ENCODE assay signal across 13 cellular contexts in the genomic region with DNA sequence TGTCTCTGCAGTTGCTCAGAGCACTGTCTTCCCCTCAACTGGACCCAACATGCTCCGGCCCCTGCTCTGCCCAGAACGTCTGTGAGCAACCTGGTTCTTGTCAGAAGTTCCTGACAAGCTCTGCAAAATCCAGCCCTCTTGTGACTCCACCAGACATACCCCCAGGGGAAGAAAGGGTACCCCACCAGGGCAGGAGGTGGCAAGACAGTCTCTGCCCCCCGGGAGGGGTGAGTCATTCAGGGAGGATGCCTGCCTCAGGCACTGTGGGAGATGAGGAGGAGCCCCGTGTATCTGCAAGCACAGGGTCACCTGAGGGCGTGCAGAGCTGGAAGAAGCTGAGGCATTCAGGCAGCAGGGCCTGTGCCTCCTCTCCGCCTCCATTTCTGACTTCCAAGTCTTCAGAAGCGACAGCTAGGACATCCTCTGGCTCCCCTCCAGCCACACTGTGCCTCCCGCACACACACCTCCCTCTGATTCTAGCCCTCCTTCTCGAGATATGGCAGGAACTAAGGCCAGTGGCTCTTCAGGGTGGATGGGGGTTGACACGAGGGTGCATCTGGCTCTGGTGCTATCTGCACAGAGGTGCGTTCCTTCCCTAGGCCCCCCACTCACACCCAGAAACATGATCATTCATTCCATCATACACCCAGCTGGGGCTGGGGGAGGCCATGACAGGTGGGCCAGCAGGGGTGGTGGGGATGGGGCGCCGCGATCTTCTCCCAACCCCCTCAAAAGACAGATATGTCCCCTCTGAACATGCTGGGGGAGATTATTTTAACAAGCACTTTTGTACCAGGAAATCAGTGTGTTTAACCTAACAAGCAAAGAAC.
A peak's percentile ranks its signal among the peaks of the same experiment; 100 is the strongest.
DNase-seq lines count a peak whose midpoint lies in the region; ATAC-seq and TF ChIP-seq lines count a peak whose summit lies in the region.
"Had no signal": no experiment of that assay in that cellular context is flagged by ENCODE, and none has a peak within 500 bp of the region (broad histone marks: within the 10 kb centered on the region; RNA-seq: fewer than 3 reads in every experiment).

No MANE protein-coding gene starts in this region.

- no peak overlapping the region for H3K27ac ChIP-seq in colonic mucosa
- H3K27ac ChIP-seq in muscle layer of colon (ENCODE audit: low read depth, low read length): peak overlapping the region; percentile 30
- H3K27ac ChIP-seq in body of pancreas: no peak overlapping the region
- H3K27ac ChIP-seq: SJCRH30, skin epidermis had no signal

- POLR2A ChIA-PET in HEK293T (lab: Yijun Ruan, JAX): no interaction called here

- H3K9ac ChIP-seq in colonic mucosa (ENCODE audit: low read depth in 2 of 2, low read length in 2 of 2) (no peak overlapping the region), muscle layer of colon (ENCODE audit: low read length) (no peak overlapping the region)

- peak; percentile 83 for DNase-seq in EL
- peak; percentile 7 for DNase-seq in HEK293T (ENCODE audit: extremely low spot score)
- peak; percentile 19 for DNase-seq in colonic mucosa
- DNase-seq in AML-193 (lab: John Stamatoyannopoulos, UW): no peak
- DNase-seq in NOMO-1 treated with dmso at 0.1 percent for 144 hours (lab: John Stamatoyannopoulos, UW; ENCODE audit: unreplicated experiment): no peak
- no peak for DNase-seq in body of pancreas
- DNase-seq: activated naive CD8-positive, alpha-beta T cell treated with anti-CD3 and anti-CD28 coated beads, Interleukin-2, amount 50 U/mL, for 24 hours; NCI-H1694 treated with DMSO at 0.1 percent for 48 hours; NCI-H774; SJCRH30 had no signal

- H3K4me1 ChIP-seq in colonic mucosa: no peaks in the 10 kb centered on the region
- peaks cover 36% of the 10 kb centered on the region for H3K4me1 ChIP-seq in muscle layer of colon (ENCODE audit: insufficient read depth, low read length)
- no peaks in the 10 kb centered on the region for H3K4me1 ChIP-seq in body of pancreas
- H3K4me1 ChIP-seq: SJCRH30 had no signal

- whole genome bisulfite sequencing in body of pancreas, 2 donors: 76 to 78% methylated on average over 12 to 14 of the region's 14 CpGs

- intact Hi-C loops in colonic mucosa (cut with DNase I): loop anchor here (2.0 to 5.0 kb wide), 2 partner anchors 67 to 225 kb away; no protein-coding TSS in a partner anchor
- intact Hi-C loops in body of pancreas (cut with DNase I): loop anchor here (10.0 kb wide), 1 partner anchor 819 kb away; no protein-coding TSS in a partner anchor

- no peaks in the 10 kb centered on the region for H3K27me3 ChIP-seq in colonic mucosa
- H3K27me3 ChIP-seq in muscle layer of colon (ENCODE audit: control insufficient read depth in 1 of 2, insufficient read depth in 2 of 2, low read length in 2 of 2): no peaks in the 10 kb centered on the region
- no peaks in the 10 kb centered on the region for H3K27me3 ChIP-seq in body of pancreas

- CTCF ChIA-PET in HEK293T (lab: Yijun Ruan, JAX): interaction anchor here (4.8 kb wide), 1 partner anchor 225 kb away, joined by 46 read pairs; no protein-coding TSS in a partner anchor

- H3K4me3 ChIP-seq in colonic mucosa (no peak overlapping the region), muscle layer of colon (ENCODE audit: low read depth in 1 of 2, low read length in 2 of 2) (no peak overlapping the region), body of pancreas (no peak overlapping the region)
- H3K4me3 ChIP-seq: SJCRH30, skin epidermis had no signal

- TF ChIP-seq CTCF in colonic mucosa (IDR thresholded peaks at IDR 0.05): no peak
- no peak for TF ChIP-seq CTCF in body of pancreas (IDR thresholded peaks at IDR 0.05)

- TF ChIP-seq POLR2A in body of pancreas (IDR thresholded peaks at IDR 0.05): no peak

- H3K9me3 ChIP-seq in colonic mucosa: no peaks in the 10 kb centered on the region
- H3K9me3 ChIP-seq in muscle layer of colon (ENCODE audit: low read length): no peaks in the 10 kb centered on the region
- no peaks in the 10 kb centered on the region for H3K9me3 ChIP-seq in body of pancreas
- H3K9me3 ChIP-seq: SJCRH30 had no signal

- H3K36me3 ChIP-seq in colonic mucosa (no peaks in the 10 kb centered on the region), muscle layer of colon (ENCODE audit: insufficient read depth, low read length) (no peaks in the 10 kb centered on the region), body of pancreas (replicated peaks in 1 of 2; ENCODE audit: insufficient read depth in 1 of 2, low read depth in 2 of 2) (no peaks in the 10 kb centered on the region)
- H3K36me3 ChIP-seq: SJCRH30 had no signal

- no peak for ATAC-seq in body of pancreas
- no peak for ATAC-seq in GM19395 (IDR thresholded peaks at IDR 0.05; ENCODE audit: unreplicated experiment)
- ATAC-seq: activated naive CD8-positive, alpha-beta T cell treated with anti-CD3 and anti-CD28 coated beads, Interleukin-2, amount 50 U/mL, for 24 hours had no signal

TF ChIP-seq in HEK293T, 16 proteins besides CTCF, POLR2A, EP300 and RAD21:
- TF ChIP-seq ELF4 (IDR thresholded peaks at IDR 0.05) (no peak), SUZ12 (IDR thresholded peaks at IDR 0.05) (no peak), FOXK2 (IDR thresholded peaks at IDR 0.05) (no peak), ARNT (IDR thresholded peaks at IDR 0.05) (no peak), SP1 (IDR thresholded peaks at IDR 0.05) (no peak)
- TF ChIP-seq, protein P1, sequence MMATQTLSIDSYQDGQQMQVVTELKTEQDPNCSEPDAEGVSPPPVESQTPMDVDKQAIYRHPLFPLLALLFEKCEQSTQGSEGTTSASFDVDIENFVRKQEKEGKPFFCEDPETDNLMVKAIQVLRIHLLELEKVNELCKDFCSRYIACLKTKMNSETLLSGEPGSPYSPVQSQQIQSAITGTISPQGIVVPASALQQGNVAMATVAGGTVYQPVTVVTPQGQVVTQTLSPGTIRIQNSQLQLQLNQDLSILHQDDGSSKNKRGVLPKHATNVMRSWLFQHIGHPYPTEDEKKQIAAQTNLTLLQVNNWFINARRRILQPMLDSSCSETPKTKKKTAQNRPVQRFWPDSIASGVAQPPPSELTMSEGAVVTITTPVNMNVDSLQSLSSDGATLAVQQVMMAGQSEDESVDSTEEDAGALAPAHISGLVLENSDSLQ (IDR thresholded peaks at IDR 0.05): no peak
TF ChIP-seq in HEK293T: peak in this region for 0.

Comparison
In these comparisons a context has a peak if more than half of its experiments do, and no peak if none do; other contexts are left out.
1. DNase-seq: peak in EL (single experiment), HEK293T (single experiment) and colonic mucosa (single experiment); none in AML-193 (0 of 2), NOMO-1 treated with dmso at 0.1 percent for 144 hours (single experiment) and body of pancreas (0 of 4).